In genomic region chr16:30407794-30408534, GRCh38 we compare ENCODE assay signal across 8 cellular contexts. TPM values are rescaled to one million over a fixed set of nuclear protein-coding genes. Genes with fewer than 3 reads are reported as not detected.
DNase-seq lines count a peak whose midpoint lies in the region; ATAC-seq and TF ChIP-seq lines count a peak whose summit lies in the region.

No MANE protein-coding gene starts in this region.

- H3K36me3 ChIP-seq in A673 (ENCODE audit: insufficient read depth, low read length, poor library complexity, severe bottlenecking) (peaks cover 15% of the 10 kb centered on the region), heart right ventricle (peaks cover 0 to 30% (median 0%) of the 10 kb centered on the region in 9 donors), skeletal muscle satellite cell (ENCODE audit: insufficient read depth, low read length) (peaks cover 19% of the 10 kb centered on the region)

- no peaks in the 10 kb centered on the region for H3K9me3 ChIP-seq in A673 (ENCODE audit: low read depth, low read length, poor library complexity, severe bottlenecking)
- no peaks in the 10 kb centered on the region for H3K9me3 ChIP-seq in heart right ventricle
- no peaks in the 10 kb centered on the region for H3K9me3 ChIP-seq in skeletal muscle satellite cell (replicated peaks; ENCODE audit: low read length)

- H3K27ac ChIP-seq in A673 (ENCODE audit: low read depth, low read length, poor library complexity, severe bottlenecking) (peak overlapping the region; percentile 93), heart right ventricle (peak overlapping the region; percentile 57 to 93 (median 84))

- no TSS peak for BruUV-seq in A673 (replicated peaks; lab: Mats Ljungman, UMichigan)

- H3K9ac ChIP-seq in skeletal muscle satellite cell (ENCODE audit: low read depth, low read length): peak overlapping the region; percentile 91

- H3K36me3 Mint-ChIP-seq in activated T-cell treated with anti-CD3 and anti-CD28 coated beads, Interleukin-2, amount 50 U/mL, for 72 hours (ENCODE audit: insufficient read depth in 2 of 2): peaks cover 4 to 10% of the 10 kb centered on the region in 2 donors

- H3K27me3 Mint-ChIP-seq in activated T-cell treated with anti-CD3 and anti-CD28 coated beads, Interleukin-2, amount 50 U/mL, for 72 hours (ENCODE audit: low read depth): no peaks in the 10 kb centered on the region

- peaks cover 34% of the 10 kb centered on the region for H3K4me1 Mint-ChIP-seq in activated T-cell treated with anti-CD3 and anti-CD28 coated beads, Interleukin-2, amount 50 U/mL, for 72 hours (ENCODE audit: low read depth)

- H3K4me3 ChIP-seq in A673 (ENCODE audit: low read depth, low read length, poor library complexity, severe bottlenecking) (peak overlapping the region; percentile 96), heart right ventricle (peak overlapping the region; percentile 36 to 88 (median 76)), skeletal muscle satellite cell (ENCODE audit: low read length) (peak overlapping the region; percentile 80)

- 14 to 15% methylated on average over 17 to 18 of the region's 20 CpGs for WGBS in heart right ventricle, 2 donors

- peak; percentile 5 for ATAC-seq in GM19035 (IDR thresholded peaks at IDR 0.05; ENCODE audit: unreplicated experiment)
- no peak for ATAC-seq in activated T-cell treated with anti-CD3 and anti-CD28 coated beads, Interleukin-2, amount 50 U/mL, for 72 hours (replicated peaks in 1 of 2)
- peak; percentile 9 to 63 (median 20) for ATAC-seq in heart right ventricle
- no peak for ATAC-seq in HG02970 (IDR thresholded peaks at IDR 0.05; ENCODE audit: low FRiP score, unreplicated experiment)
- ATAC-seq in GM21367 (IDR thresholded peaks at IDR 0.05; ENCODE audit: unreplicated experiment): no peak

- DNase-seq in A673 (ENCODE audit: low spot score): peak; percentile 85
- DNase-seq in activated T-cell treated with anti-CD3 and anti-CD28 coated beads, Interleukin-2, amount 50 U/mL, for 72 hours: no peak
- DNase-seq in heart right ventricle: no peak
- DNase-seq in effector CD8-positive, alpha-beta T cell (lab: John Stamatoyannopoulos, UW): no peak

- H3K4me2 ChIP-seq in skeletal muscle satellite cell (ENCODE audit: low read length): peak overlapping the region; percentile 83

- peaks cover 16% of the 10 kb centered on the region for H3K4me1 ChIP-seq in A673 (ENCODE audit: insufficient read depth, low read length, poor library complexity, severe bottlenecking)
- H3K4me1 ChIP-seq in heart right ventricle: peaks cover 7 to 39% (median 26%) of the 10 kb centered on the region in 9 donors
- H3K4me1 ChIP-seq in skeletal muscle satellite cell (ENCODE audit: control insufficient read depth, insufficient read depth, low read length): peaks cover 22% of the 10 kb centered on the region

- CTCF ChIA-PET in A673 (lab: Charles Lee): interaction anchor here (0.5 to 1.1 kb wide), 3 partner anchors 9 to 22 kb away, joined by 3 to 12 read pairs (median 7); partner anchors contain the start of gene DCTPP1

- no peaks in the 10 kb centered on the region for H3K9me3 Mint-ChIP-seq in activated T-cell treated with anti-CD3 and anti-CD28 coated beads, Interleukin-2, amount 50 U/mL, for 72 hours

- peak overlapping the region; percentile 63 for H3K27ac Mint-ChIP-seq in activated T-cell treated with anti-CD3 and anti-CD28 coated beads, Interleukin-2, amount 50 U/mL, for 72 hours

- peak overlapping the region; percentile 95 to 96 for H3K4me3 Mint-ChIP-seq in activated T-cell treated with anti-CD3 and anti-CD28 coated beads, Interleukin-2, amount 50 U/mL, for 72 hours

- intact Hi-C loops in A673 (cut with micrococcal nuclease; ENCODE audit: unreplicated experiment): loop anchor here (5.0 kb wide), 2 partner anchors 36 to 286 kb away; partner anchors contain the start of genes MAPK3, MYL11 and TBC1D10B
- intact Hi-C loops in heart right ventricle (cut with DNase I): loop anchor here in 6 of 10 donors (2.0 to 10.0 kb wide), 7 partner anchors 41 to 333 kb away; partner anchors contain the start of genes YPEL3 (in 5 of the 6), TBX6 (in 3 of the 6), CD2BP2 (in 1 of the 6) and MAPK3 (in 1 of the 6)

- no peaks in the 10 kb centered on the region for H3K27me3 ChIP-seq in A673 (replicated peaks; ENCODE audit: insufficient read depth, low read depth, low read length, poor library complexity)
- H3K27me3 ChIP-seq in heart right ventricle: no peaks in the 10 kb centered on the region
- no peaks in the 10 kb centered on the region for H3K27me3 ChIP-seq in skeletal muscle satellite cell (ENCODE audit: control insufficient read depth, insufficient read depth, low read length)

- no peak for TF ChIP-seq CTCF in A673 (conservative IDR thresholded peaks at IDR 0.05; ENCODE audit: low read depth, low read length)
- TF ChIP-seq CTCF in heart right ventricle (IDR thresholded peaks at IDR 0.05): no peak

- POLR2A ChIA-PET in A673 (lab: Charles Lee; ENCODE audit: low non-redundant PET): interaction anchor here (0.9 kb wide), 1 partner anchor 10 kb away, joined by 3 read pairs; no protein-coding TSS in a partner anchor

RNA-seq across cellular contexts. Expression of gene ZNF771, which starts 0.6 kb away (rescaled TPM):
- total RNA-seq in A673 (2021) (21.9 and 22.2 TPM in 2 replicates), heart right ventricle (1 to 10 TPM; 3.8 to 9.0 (median 5.1) TPM)
- total RNA-seq in activated T-cell treated with anti-CD3 and anti-CD28 coated beads, Interleukin-2, amount 50 U/mL, for 72 hours: 1 to 10 TPM; 5.8 to 6.3 TPM
- polyA plus RNA-seq in heart right ventricle: 10 to 100 TPM in 1 of 2 donors, 1 to 10 TPM in 1; 5.0 to 23.2 TPM
- total RNA-seq in skeletal muscle satellite cell (2012; rRNA removed): 9.4 and 11.8 TPM in 2 replicates

RNA-seq across cellular contexts. Expression of gene ZNF48, which starts 12.7 kb away (rescaled TPM):
- 21.6 and 22.0 TPM in 2 replicates for total RNA-seq in A673 (2021)
- total RNA-seq in activated T-cell treated with anti-CD3 and anti-CD28 coated beads, Interleukin-2, amount 50 U/mL, for 72 hours: 10 to 100 TPM; 10.5 to 13.1 TPM
- total RNA-seq in heart right ventricle: 1 to 10 TPM; 3.2 to 6.6 (median 5.4) TPM
- polyA plus RNA-seq in heart right ventricle: 1 to 10 TPM; 2.2 to 8.0 TPM
- total RNA-seq in skeletal muscle satellite cell (2012; rRNA removed): 4.6 and 7.0 TPM in 2 replicates

RNA-seq across cellular contexts. Expression of gene DCTPP1, which starts 21.9 kb away (rescaled TPM):
- total RNA-seq in A673 (2021): 92.5 and 111 TPM in 2 replicates
- total RNA-seq in activated T-cell treated with anti-CD3 and anti-CD28 coated beads, Interleukin-2, amount 50 U/mL, for 72 hours: 10 to 100 TPM; 56.5 to 78.8 TPM
- total RNA-seq in heart right ventricle: 10 to 100 TPM; 22.8 to 39.9 (median 29.7) TPM
- polyA plus RNA-seq in heart right ventricle: 10 to 100 TPM; 12.0 to 42.6 TPM
- 28.1 and 29.1 TPM in 2 replicates for total RNA-seq in skeletal muscle satellite cell (2012; rRNA removed)

RNA-seq across cellular contexts. Expression of gene SEPTIN1, which starts 25.6 kb away (rescaled TPM):
- total RNA-seq in A673 (2021) (0.86 and 1.3 TPM in 2 replicates), heart right ventricle (1 to 10 TPM in 9 of 10 donors, under 1 TPM in 1; 0.97 to 6.8 (median 1.4) TPM)
- 100 to 1,000 TPM; 223 to 233 TPM for total RNA-seq in activated T-cell treated with anti-CD3 and anti-CD28 coated beads, Interleukin-2, amount 50 U/mL, for 72 hours
- polyA plus RNA-seq in heart right ventricle: 1 to 10 TPM in 1 of 2 donors, under 1 TPM in 1; 0.78 to 3.4 TPM
- not detected in 2 replicates for total RNA-seq in skeletal muscle satellite cell (2012; rRNA removed)

RNA-seq across cellular contexts. Expression of gene MYL11, which starts 33.4 kb away (rescaled TPM):
- total RNA-seq in A673 (2021) (not detected in 2 replicates), heart right ventricle (not detected)
- 1 to 10 TPM in 1 of 2 donors, not detected in 1; 2.0 TPM for total RNA-seq in activated T-cell treated with anti-CD3 and anti-CD28 coated beads, Interleukin-2, amount 50 U/mL, for 72 hours
- 1 to 10 TPM in 1 of 2 donors, under 1 TPM in 1; 0.41 to 3.7 TPM for polyA plus RNA-seq in heart right ventricle
- total RNA-seq in skeletal muscle satellite cell (2012; rRNA removed): 0.51 and 137 TPM in 2 replicates

Comparison
In these comparisons a context has a peak if more than half of its experiments do, and no peak if none do; other contexts are left out.
1. ATAC-seq: peak in GM19035 (single experiment) and heart right ventricle (8 of 8); none in activated T-cell treated with anti-CD3 and anti-CD28 coated beads, Interleukin-2, amount 50 U/mL, for 72 hours (0 of 2), HG02970 (single experiment) and GM21367 (single experiment).
2. Peak in every context shown above with its lines, with median percentiles within 50 percentile points of each other: H3K4me3 ChIP-seq.